In genomic region chr9:22921742-22922141, GRCh38 we compare ENCODE assay signal across 12 cellular contexts.
"Had no signal": no experiment of that assay in that cellular context is flagged by ENCODE, and none has a peak within 500 bp of the region (broad histone marks: within the 10 kb centered on the region; RNA-seq: fewer than 3 reads in every experiment).

No MANE protein-coding gene starts in this region.

- H3K4me2 ChIP-seq: hepatocyte had no signal

- H3K9me3 ChIP-seq: colonic mucosa, mucosa of descending colon had no signal

- H3K27ac ChIP-seq: colonic mucosa, hepatocyte had no signal

- DNase-seq: colonic mucosa; effector CD4-positive, alpha-beta T cell; foreskin melanocyte; head of caudate nucleus; mucosa of descending colon; naive thymus-derived CD8-positive, alpha-beta T cell; posterior cingulate gyrus; small intestine; stimulated activated CD4-positive, alpha-beta T cell treated with anti-CD3 and anti-CD28 coated beads, Interleukin-12 subunit alpha, Interleukin-12 subunit beta, amount 100 ng/mL, for 4 hours; stimulated activated naive CD4-positive, alpha-beta T cell; trophoblast cell had no signal

- H3K27me3 ChIP-seq: colonic mucosa, hepatocyte had no signal

- H3K4me1 ChIP-seq: colonic mucosa had no signal

- H3K4me3 ChIP-seq: colonic mucosa, hepatocyte, mucosa of descending colon had no signal

- H2AFZ ChIP-seq: hepatocyte had no signal

- H3K36me3 ChIP-seq: colonic mucosa had no signal
